In the genomic region with DNA sequence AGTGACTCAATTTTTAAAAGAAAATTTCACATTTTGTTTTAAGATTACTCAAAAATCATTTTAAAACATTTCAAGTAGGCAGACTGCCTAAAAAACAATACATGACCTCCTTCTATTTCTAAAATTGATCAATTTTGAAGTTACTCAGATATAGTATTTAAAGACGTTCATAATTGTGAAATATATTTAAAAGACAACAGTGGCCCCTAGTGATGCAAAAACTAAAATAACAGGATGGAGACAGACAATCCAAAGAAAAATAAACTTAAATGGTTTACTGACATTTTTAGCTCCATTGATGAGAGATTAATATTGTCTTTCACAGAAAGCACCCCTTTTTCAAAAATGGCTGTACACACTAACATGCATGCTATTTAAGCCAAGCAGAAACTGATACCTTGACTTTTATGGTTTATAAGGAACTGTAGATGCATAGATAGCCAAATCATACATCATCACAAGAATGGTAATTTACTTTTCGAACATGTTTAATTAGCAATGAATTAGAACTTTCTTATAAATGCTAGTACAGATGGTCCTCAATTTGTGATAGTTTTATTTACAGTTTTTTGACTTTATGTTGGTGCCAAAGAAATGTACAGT, we compare ENCODE assay signal across 9 cellular contexts.
DNase-seq lines count a peak whose midpoint lies in the region; ATAC-seq and TF ChIP-seq lines count a peak whose summit lies in the region.
"Had no signal": no experiment of that assay in that cellular context is flagged by ENCODE, and none has a peak within 500 bp of the region (broad histone marks: within the 10 kb centered on the region; RNA-seq: fewer than 3 reads in every experiment).

No MANE protein-coding gene starts in this region.

- H3K4me1 ChIP-seq in transverse colon: no peaks in the 10 kb centered on the region

- no peak overlapping the region for H3K27ac ChIP-seq in transverse colon

- intact Hi-C loops in transverse colon (cut with DNase I; ENCODE audit: low total_unique reads): no loop called here

- no peaks in the 10 kb centered on the region for H3K9me3 ChIP-seq in transverse colon

- H3K9me3 Mint-ChIP-seq in brain: peaks cover 0 to 10% (median 4%) of the 10 kb centered on the region in 5 experiments

- no peak overlapping the region for H3K4me3 Mint-ChIP-seq in brain

- in situ Hi-C loops in KBM-7 (cut with MboI; ENCODE audit: low pct_unique_long_range_greater_than_20kb, low sequenced_read_pairs): no loop called here
- in situ Hi-C loops in transverse colon (cut with MboI; ENCODE audit: low pct_ligation_motif_present in 1 of 4, low pct_unique_long_range_greater_than_20kb in 1 of 4, low sequenced_read_pairs in 3 of 4): loop anchor here in 2 of 4 donors (25.0 kb wide), 2 partner anchors 883 to 908 kb away; no protein-coding TSS in a partner anchor

- no peak for TF ChIP-seq POLR2A in transverse colon (IDR thresholded peaks at IDR 0.05)

- H3K27me3 ChIP-seq in transverse colon: no peaks in the 10 kb centered on the region

- peaks cover 10% of the 10 kb centered on the region for H3K4me1 Mint-ChIP-seq in brain

- TF ChIP-seq CTCF in brain (conservative IDR thresholded peaks at IDR 0.05) (peak; percentile 78 to 81), transverse colon (IDR thresholded peaks at IDR 0.05) (peak in 2 of 5 experiments; percentile 11 to 28)

- no peaks in the 10 kb centered on the region for H3K27me3 Mint-ChIP-seq in brain

- WGBS in transverse colon (ENCODE audit: low coverage in 1 of 2), 2 donors: 30 to 42% methylated on average over 2 of the region's 2 CpGs

- H3K4me3 ChIP-seq in transverse colon: no peak overlapping the region

- H3K27ac Mint-ChIP-seq in brain: no peak overlapping the region

- H3K36me3 Mint-ChIP-seq in brain: no peaks in the 10 kb centered on the region

- TF ChIP-seq EP300 in transverse colon (IDR thresholded peaks at IDR 0.05; ENCODE audit: low read depth): no peak

- ATAC-seq in GM19397 (IDR thresholded peaks at IDR 0.05; ENCODE audit: unreplicated experiment): no peak

- H3K36me3 ChIP-seq in transverse colon: no peaks in the 10 kb centered on the region

- DNase-seq in AG08395 (ENCODE audit: low spot score) (peak; percentile 22), KBM-7 (peak; percentile 3), left kidney (ENCODE audit: low read depth, low spot score) (peak; percentile 24), anterior cingulate cortex (lab: John Stamatoyannopoulos, UW) (no peak), transverse colon (no peak), KG1 (lab: John Stamatoyannopoulos, UW) (no peak)
- DNase-seq: stimulated activated CD4-positive, alpha-beta T cell treated with anti-CD3 and anti-CD28 coated beads, Interleukin-2, amount 100 ng/mL, for 48 hours had no signal

Comparison
In these comparisons a context has a peak if more than half of its experiments do, and no peak if none do; other contexts are left out.
1. DNase-seq: peak in AG08395 (single experiment), KBM-7 (single experiment) and left kidney (single experiment); none in anterior cingulate cortex (0 of 58), transverse colon (single experiment) and KG1 (single experiment).